ENCODE assay signal across 14 cellular contexts in genomic region chr7:154837622-154838021, GRCh38.
A peak's percentile ranks its signal among the peaks of the same experiment; 100 is the strongest.
DNase-seq lines count a peak whose midpoint lies in the region; ATAC-seq lines count a peak whose summit lies in the region.
"Had no signal": no experiment of that assay in that cellular context is flagged by ENCODE, and none has a peak within 500 bp of the region (broad histone marks: within the 10 kb centered on the region; RNA-seq: fewer than 3 reads in every experiment).

No MANE protein-coding gene starts in this region.

- H3K4me3 Mint-ChIP-seq in activated CD4-positive, alpha-beta memory T cell treated with anti-CD3 and anti-CD28 coated beads for 36 hours, result no peak overlapping the region
- H3K4me3 Mint-ChIP-seq: T-cell had no signal

- intact Hi-C loops in activated CD4-positive, alpha-beta memory T cell treated with anti-CD3 and anti-CD28 coated beads for 36 hours (cut with micrococcal nuclease), result no loop called here

- POLR2A ChIA-PET in activated CD4-positive, alpha-beta memory T cell treated with anti-CD3 and anti-CD28 coated beads for 36 hours (lab: Charles Lee), result no interaction called here

- no peaks in the 10 kb centered on the region for H3K36me3 Mint-ChIP-seq in activated CD4-positive, alpha-beta memory T cell treated with anti-CD3 and anti-CD28 coated beads for 36 hours
- H3K36me3 Mint-ChIP-seq: T-cell had no signal

- H3K27ac Mint-ChIP-seq in activated CD4-positive, alpha-beta memory T cell treated with anti-CD3 and anti-CD28 coated beads for 36 hours, result no peak overlapping the region
- H3K27ac Mint-ChIP-seq: T-cell had no signal

- ATAC-seq in GM18511 (IDR thresholded peaks at IDR 0.05; ENCODE audit: unreplicated experiment) (peak; percentile 95), GM19468 (IDR thresholded peaks at IDR 0.05; ENCODE audit: extremely low read depth, unreplicated experiment) (peak; percentile 95), HG02870 (IDR thresholded peaks at IDR 0.05; ENCODE audit: unreplicated experiment) (peak; percentile 89), HG03469 (IDR thresholded peaks at IDR 0.05; ENCODE audit: unreplicated experiment) (peak; percentile 97)
- ATAC-seq: pancreas, T-cell had no signal

- CTCF ChIA-PET in activated CD4-positive, alpha-beta memory T cell treated with anti-CD3 and anti-CD28 coated beads for 36 hours (lab: Charles Lee), result no interaction called here

- no peaks in the 10 kb centered on the region for H3K4me1 Mint-ChIP-seq in activated CD4-positive, alpha-beta memory T cell treated with anti-CD3 and anti-CD28 coated beads for 36 hours (ENCODE audit: low read depth)
- H3K4me1 Mint-ChIP-seq: T-cell had no signal

- DNase-seq in NCI-H69 (lab: John Stamatoyannopoulos, UW), result no peak
- no peak for DNase-seq in activated CD4-positive, alpha-beta memory T cell treated with anti-CD3 and anti-CD28 coated beads for 36 hours
- DNase-seq in A172 (ENCODE audit: low spot score), result no peak
- DNase-seq in NCI-H2081 treated with DMSO at 0.1 percent for 48 hours (lab: John Stamatoyannopoulos, UW), result no peak
- DNase-seq: activated CD4-positive, CD25-positive, alpha-beta regulatory T cell treated with anti-CD3 and anti-CD28 coated beads, Interleukin-2, amount 50 U/mL, for 72 hours; activated T-cell treated with anti-CD3 and anti-CD28 coated beads, Interleukin-2, amount 50 U/mL, for 48 hours; midbrain; pancreas; stimulated activated CD4-positive, alpha-beta T cell treated with anti-CD3 and anti-CD28 coated beads, Interleukin-15, amount 100 ng/mL, for 24 hours; T-cell had no signal

- peaks cover 3% of the 10 kb centered on the region for H3K27me3 Mint-ChIP-seq in activated CD4-positive, alpha-beta memory T cell treated with anti-CD3 and anti-CD28 coated beads for 36 hours

- H3K9me3 Mint-ChIP-seq in activated CD4-positive, alpha-beta memory T cell treated with anti-CD3 and anti-CD28 coated beads for 36 hours, result no peaks in the 10 kb centered on the region
- H3K9me3 Mint-ChIP-seq: T-cell had no signal
